ENCODE assay signal across 8 cellular contexts in genomic region chr14:50311974-50312733, GRCh38. TPM values are rescaled to one million over a fixed set of nuclear protein-coding genes. Genes with fewer than 3 reads are reported as not detected.
A peak's percentile ranks its signal among the peaks of the same experiment; 100 is the strongest.
DNase-seq lines count a peak whose midpoint lies in the region; ATAC-seq and TF ChIP-seq lines count a peak whose summit lies in the region.

TSS of gene DMAC2L (plus strand) at chr14:50312324. CDS start at chr14:50321488, 9,164 bp downstream.
TSS of gene L2HGDH (minus strand) at chr14:50312229. CDS start at chr14:50312150, 79 bp downstream.

- intact Hi-C loops in CD4-positive, alpha-beta T cell (cut with DNase I, micrococcal nuclease), result loop anchor here (1.0 to 10.0 kb wide), 10 partner anchors 9 to 1340 kb away; partner anchors contain the start of genes FRMD6 (in 1 of the 2), MAP4K5 (in 1 of the 2), MGAT2 (in 1 of the 2) and POLE2 (in 1 of the 2)

- TF ChIP-seq CTCF in CD4-positive, alpha-beta T cell (IDR thresholded peaks at IDR 0.05), result no peak
- TF ChIP-seq CTCF in lung (IDR thresholded peaks at IDR 0.05; ENCODE audit: control extremely low read depth, extremely low read depth), result no peak

- H3K36me3 Mint-ChIP-seq in CD4-positive, alpha-beta T cell (ENCODE audit: low read depth), result peaks cover 21% of the 10 kb centered on the region
- H3K36me3 Mint-ChIP-seq in activated CD4-positive, alpha-beta memory T cell treated with anti-CD3 and anti-CD28 coated beads, Interleukin-2, amount 10 ng/mL, durations not matched to agents 7 days and 5 days (ENCODE audit: low read depth), result peaks cover 22% of the 10 kb centered on the region

- H3K27me3 Mint-ChIP-seq in CD4-positive, alpha-beta T cell, result no peaks in the 10 kb centered on the region
- H3K27me3 Mint-ChIP-seq in activated CD4-positive, alpha-beta memory T cell treated with anti-CD3 and anti-CD28 coated beads, Interleukin-2, amount 10 ng/mL, durations not matched to agents 7 days and 5 days, result no peaks in the 10 kb centered on the region

- peak within 1 kb of the TSS; percentile 97 for H3K4me3 Mint-ChIP-seq in CD4-positive, alpha-beta T cell
- peak within 1 kb of the TSS; percentile 95 for H3K4me3 Mint-ChIP-seq in activated CD4-positive, alpha-beta memory T cell treated with anti-CD3 and anti-CD28 coated beads, Interleukin-2, amount 10 ng/mL, durations not matched to agents 7 days and 5 days

- H3K27ac ChIP-seq in CD4-positive, alpha-beta T cell (ENCODE audit: low read depth, low read length), result peak within 1 kb of the TSS; percentile 85
- peak within 1 kb of the TSS; percentile 95 for H3K27ac ChIP-seq in duodenal mucosa (ENCODE audit: low read depth, low read length)
- H3K27ac ChIP-seq in lung (ENCODE audit: low read depth in 1 of 2, low read length in 1 of 2), result peak within 1 kb of the TSS; percentile 89 to 97

- H3K36me3 ChIP-seq in duodenal mucosa (ENCODE audit: control insufficient read depth in 1 of 2, insufficient read depth in 2 of 2, low read length in 2 of 2), result no peaks in the 10 kb centered on the region
- no peaks in the 10 kb centered on the region for H3K36me3 ChIP-seq in lung (ENCODE audit: control insufficient read depth in 2 of 2, insufficient read depth in 2 of 2, low read length in 2 of 2)

- CTCF ChIA-PET in CD4-positive, alpha-beta T cell (lab: Charles Lee), result interaction anchor here (1.3 to 4.1 kb wide), 3 partner anchors 10 to 79 kb away, joined by 3 to 43 read pairs (median 5); no protein-coding TSS in a partner anchor
- CTCF ChIA-PET in activated CD4-positive, alpha-beta memory T cell treated with anti-CD3 and anti-CD28 coated beads, Interleukin-2, amount 10 ng/mL, durations not matched to agents 7 days and 5 days (lab: Charles Lee), result interaction anchor here (0.6 to 3.1 kb wide), 15 partner anchors 8 to 692 kb away, joined by 3 to 40 read pairs (median 4); partner anchors contain the start of genes MAP4K5, MGAT2, NEMF and RPL36AL

- WGBS in lung, 2 donors, result 0% methylated on average over 68 to 83 of the region's 83 CpGs

- peak within 1 kb of the TSS; percentile 98 for H3K27ac Mint-ChIP-seq in CD4-positive, alpha-beta T cell
- H3K27ac Mint-ChIP-seq in activated CD4-positive, alpha-beta memory T cell treated with anti-CD3 and anti-CD28 coated beads, Interleukin-2, amount 10 ng/mL, durations not matched to agents 7 days and 5 days, result peak within 1 kb of the TSS; percentile 84

- ATAC-seq in CD4-positive, alpha-beta T cell (ENCODE audit: poor library complexity), result peak; percentile 85
- peak; percentile 93 for ATAC-seq in GM19452 (IDR thresholded peaks at IDR 0.05; ENCODE audit: unreplicated experiment)
- peak; percentile 53 for ATAC-seq in HG03575 (IDR thresholded peaks at IDR 0.05; ENCODE audit: extremely low read depth, insufficient number of reproducible peaks, low FRiP score, unreplicated experiment)
- peak; percentile 99 for ATAC-seq in lung (ENCODE audit: insufficient read depth, low FRiP score)

- H3K4me1 Mint-ChIP-seq in CD4-positive, alpha-beta T cell (ENCODE audit: low read depth), result peaks cover 57% of the 10 kb centered on the region
- peaks cover 35% of the 10 kb centered on the region for H3K4me1 Mint-ChIP-seq in activated CD4-positive, alpha-beta memory T cell treated with anti-CD3 and anti-CD28 coated beads, Interleukin-2, amount 10 ng/mL, durations not matched to agents 7 days and 5 days

- peak within 1 kb of the TSS; percentile 84 to 91 for H3K9ac ChIP-seq in duodenal mucosa (ENCODE audit: low read depth in 1 of 2, low read length in 2 of 2)

- H3K4me3 ChIP-seq in duodenal mucosa (ENCODE audit: low read depth in 1 of 2, low read length in 2 of 2) (peak within 1 kb of the TSS; percentile 95 to 96), lung (peak within 1 kb of the TSS; percentile 87)

- H3K4me1 ChIP-seq in duodenal mucosa (ENCODE audit: control insufficient read depth in 1 of 2, insufficient read depth in 2 of 2, low read length in 2 of 2), result peaks cover 11 to 15% of the 10 kb centered on the region in 2 donors
- peaks cover 0 to 2% of the 10 kb centered on the region in 2 donors for H3K4me1 ChIP-seq in lung (ENCODE audit: control insufficient read depth in 2 of 2, insufficient read depth in 2 of 2, low read length in 2 of 2)

- peak; percentile 72 to 85 (median 80) for DNase-seq in CD4-positive, alpha-beta T cell
- DNase-seq in NCI-H82 (lab: John Stamatoyannopoulos, UW), result peak; percentile 96
- peak; percentile 91 for DNase-seq in activated CD4-positive, alpha-beta memory T cell treated with anti-CD3 and anti-CD28 coated beads, Interleukin-2, amount 10 ng/mL, durations not matched to agents 7 days and 5 days
- peak; percentile 95 for DNase-seq in lung (ENCODE audit: low spot score)
- peak; percentile 70 to 89 (median 81) for DNase-seq in stimulated activated CD4-positive, alpha-beta T cell treated with anti-CD3 and anti-CD28 coated beads, TNF-alpha, amount 100 ng/mL, for 4 hours (ENCODE audit: low read depth in 3 of 3)

- no peaks in the 10 kb centered on the region for H3K9me3 Mint-ChIP-seq in CD4-positive, alpha-beta T cell
- peaks cover 3% of the 10 kb centered on the region for H3K9me3 Mint-ChIP-seq in activated CD4-positive, alpha-beta memory T cell treated with anti-CD3 and anti-CD28 coated beads, Interleukin-2, amount 10 ng/mL, durations not matched to agents 7 days and 5 days

- H3K27me3 ChIP-seq in CD4-positive, alpha-beta T cell (ENCODE audit: control insufficient read depth, insufficient read depth, low read length), result no peaks in the 10 kb centered on the region
- no peaks in the 10 kb centered on the region for H3K27me3 ChIP-seq in duodenal mucosa (ENCODE audit: control insufficient read depth in 1 of 2, insufficient read depth in 2 of 2, low read length in 2 of 2)
- no peaks in the 10 kb centered on the region for H3K27me3 ChIP-seq in lung (ENCODE audit: control insufficient read depth, insufficient read depth)

- H3K9me3 ChIP-seq in CD4-positive, alpha-beta T cell (ENCODE audit: control insufficient read depth, low read length), result no peaks in the 10 kb centered on the region
- H3K9me3 ChIP-seq in duodenal mucosa (ENCODE audit: control insufficient read depth in 1 of 2, low read length in 2 of 2), result no peaks in the 10 kb centered on the region
- H3K9me3 ChIP-seq in lung (ENCODE audit: control insufficient read depth in 2 of 2, insufficient read depth in 1 of 2, low read length in 1 of 2), result no peaks in the 10 kb centered on the region

- POLR2A ChIA-PET in CD4-positive, alpha-beta T cell (lab: Charles Lee), result interaction anchor here (0.7 to 2.6 kb wide), 17 partner anchors 9 to 726 kb away, joined by 3 to 18 read pairs (median 4); partner anchors contain the start of genes CDKL1, LRR1, MGAT2 and NEMF
- POLR2A ChIA-PET in activated CD4-positive, alpha-beta memory T cell treated with anti-CD3 and anti-CD28 coated beads, Interleukin-2, amount 10 ng/mL, durations not matched to agents 7 days and 5 days (lab: Charles Lee), result interaction anchor here (0.7 to 3.2 kb wide), 23 partner anchors 9 to 726 kb away, joined by 3 to 32 read pairs (median 5); partner anchors contain the start of genes ARF6, CDKL1, DNAAF2 and LRR1

RNA-seq across cellular contexts. Expression of gene DMAC2L, which starts in this region (rescaled TPM):
- 10 to 100 TPM; 10.8 to 13.4 TPM for total RNA-seq in CD4-positive, alpha-beta T cell
- 10 to 100 TPM; 12.2 to 12.6 TPM for total RNA-seq in activated CD4-positive, alpha-beta memory T cell treated with anti-CD3 and anti-CD28 coated beads, Interleukin-2, amount 10 ng/mL, durations not matched to agents 7 days and 5 days
- 10 to 100 TPM in 1 of 2 donors, 1 to 10 TPM in 1; 9.9 to 19.0 TPM for total RNA-seq in lung
- 10 to 100 TPM; 16.9 to 21.7 TPM for polyA plus RNA-seq in lung

RNA-seq across cellular contexts. Expression of gene L2HGDH, which starts in this region (rescaled TPM):
- 1 to 10 TPM; 1.7 to 3.1 TPM for total RNA-seq in CD4-positive, alpha-beta T cell
- 10 to 100 TPM in 1 of 2 experiments, 1 to 10 TPM in 1; 9.7 to 10.0 TPM for total RNA-seq in activated CD4-positive, alpha-beta memory T cell treated with anti-CD3 and anti-CD28 coated beads, Interleukin-2, amount 10 ng/mL, durations not matched to agents 7 days and 5 days
- 1 to 10 TPM; 4.6 to 7.0 TPM for total RNA-seq in lung
- polyA plus RNA-seq in lung, result 1 to 10 TPM; 1.5 to 2.9 TPM

Comparison
In these comparisons a context has a peak if more than half of its experiments do, and no peak if none do; other contexts are left out.
1. Peak in every context shown above with its lines: DNase-seq, ATAC-seq, H3K4me3 ChIP-seq and H3K27ac ChIP-seq.